15 cellular contexts compared by ENCODE assay signal in genomic region chr12:76666272-76666845, GRCh38.
DNase-seq lines count a peak whose midpoint lies in the region; ATAC-seq and TF ChIP-seq lines count a peak whose summit lies in the region.
"Had no signal": no experiment of that assay in that cellular context is flagged by ENCODE, and none has a peak within 500 bp of the region (broad histone marks: within the 10 kb centered on the region; RNA-seq: fewer than 3 reads in every experiment).

No MANE protein-coding gene starts in this region.

- H3F3A ChIP-seq in neural progenitor cell (ENCODE audit: low read depth) (no peaks in the 10 kb centered on the region), smooth muscle cell (ENCODE audit: low read depth) (no peaks in the 10 kb centered on the region)

- no peaks in the 10 kb centered on the region for H3K9me3 Mint-ChIP-seq in H9
- H3K9me3 Mint-ChIP-seq in brain: peaks cover 0 to 3% (median 0%) of the 10 kb centered on the region in 5 experiments
- H3K9me3 Mint-ChIP-seq in neural progenitor cell: no peaks in the 10 kb centered on the region
- H3K9me3 Mint-ChIP-seq: activated B cell treated with CpG ODN at 0.5 μM for 24 hours had no signal

- H3K36me3 ChIP-seq in neural progenitor cell: no peaks in the 10 kb centered on the region
- no peaks in the 10 kb centered on the region for H3K36me3 ChIP-seq in smooth muscle cell (ENCODE audit: low read depth)
- H3K36me3 ChIP-seq: BLaER1 treated with 17β-estradiol and CSF1 and Interleukin-3, amounts not matched to agents 10 nM and 100 nM; tibial nerve had no signal

- H3K4ac ChIP-seq in H9 (ENCODE audit: low read depth, low read length): no peak overlapping the region

- no peaks in the 10 kb centered on the region for H3K27me3 ChIP-seq in H9 (ENCODE audit: insufficient read depth, low read length)
- H3K27me3 ChIP-seq in neural progenitor cell: no peaks in the 10 kb centered on the region
- no peaks in the 10 kb centered on the region for H3K27me3 ChIP-seq in smooth muscle cell (ENCODE audit: low read depth)
- H3K27me3 ChIP-seq: BLaER1 treated with 17β-estradiol and CSF1 and Interleukin-3, amounts not matched to agents 10 nM and 100 nM; tibial nerve had no signal

- no peak overlapping the region for H3K14ac ChIP-seq in H9 (ENCODE audit: insufficient read depth, low read length)

- no peak overlapping the region for H3K18ac ChIP-seq in H9 (ENCODE audit: insufficient read length, low read depth, low read length)

- H2BK12ac ChIP-seq in H9 (ENCODE audit: insufficient read length, low read depth, low read length): no peak overlapping the region

- no peaks in the 10 kb centered on the region for H3K79me2 ChIP-seq in H9 (ENCODE audit: insufficient read depth, low read length)
- H3K79me2 ChIP-seq in neural progenitor cell (ENCODE audit: low read depth): no peaks in the 10 kb centered on the region
- H3K79me2 ChIP-seq in smooth muscle cell (ENCODE audit: low read depth): no peaks in the 10 kb centered on the region

- H3K56ac ChIP-seq in H9 (ENCODE audit: insufficient read length, low read depth, low read length): no peak overlapping the region

- no peak overlapping the region for H2BK15ac ChIP-seq in H9 (ENCODE audit: low read depth, low read length)

- peaks cover 1% of the 10 kb centered on the region; the same call in 1 of the 2 replicates for H3K27me3 Mint-ChIP-seq in H9 (ENCODE audit: low read depth)
- H3K27me3 Mint-ChIP-seq in brain: peaks cover 17% of the 10 kb centered on the region
- H3K27me3 Mint-ChIP-seq in neural progenitor cell (ENCODE audit: insufficient read depth, low read depth): peaks cover 2% of the 10 kb centered on the region
- H3K27me3 Mint-ChIP-seq: activated B cell treated with CpG ODN at 0.5 μM for 24 hours had no signal

- H3K4me2 ChIP-seq in H9 (ENCODE audit: insufficient read depth, insufficient read length, low read length) (peak overlapping the region; percentile 56), neural progenitor cell (peak overlapping the region; percentile 37), smooth muscle cell (no peak overlapping the region)
- H3K4me2 ChIP-seq: BLaER1 treated with 17β-estradiol and CSF1 and Interleukin-3, amounts not matched to agents 10 nM and 100 nM had no signal

- H3K4me3 ChIP-seq in neural progenitor cell (no peak overlapping the region), smooth muscle cell (no peak overlapping the region)
- H3K4me3 ChIP-seq: BLaER1 treated with 17β-estradiol and CSF1 and Interleukin-3, amounts not matched to agents 10 nM and 100 nM; tibial nerve had no signal

- H2BK20ac ChIP-seq in H9 (ENCODE audit: low read depth, low read length, poor library complexity, severe bottlenecking): no peak overlapping the region

- no peak overlapping the region for H2BK120ac ChIP-seq in H9 (ENCODE audit: low read depth, low read length, poor library complexity, severe bottlenecking)

- WGBS in H9 (ENCODE audit: extremely low coverage, insufficient read length, low lambda C conversion rate): no CpG with 5 or more reads among the region's 6 CpGs
- 30% methylated on average over 6 of the region's 6 CpGs for WGBS in smooth muscle cell (ENCODE audit: low lambda C conversion rate)

- no peak overlapping the region for H3K23ac ChIP-seq in H9 (ENCODE audit: insufficient read length, low read depth, low read length)

- peaks cover 13% of the 10 kb centered on the region; the same call in 1 of the 2 replicates for H3K4me1 ChIP-seq in H9 (ENCODE audit: insufficient read depth, low read length)
- H3K4me1 ChIP-seq in neural progenitor cell: peaks cover 11% of the 10 kb centered on the region
- peaks cover 5% of the 10 kb centered on the region for H3K4me1 ChIP-seq in smooth muscle cell (ENCODE audit: low read depth)
- H3K4me1 ChIP-seq: tibial nerve had no signal

- H3K36me3 Mint-ChIP-seq in H9 (ENCODE audit: insufficient read depth in 1 of 3, low read depth in 3 of 3) (no peaks in the 10 kb centered on the region; a peak in 1 of 7 replicates), brain (no peaks in the 10 kb centered on the region), neural progenitor cell (no peaks in the 10 kb centered on the region)
- H3K36me3 Mint-ChIP-seq: IgD-negative memory B cell had no signal

- H2BK5ac ChIP-seq in H9 (ENCODE audit: insufficient read length, low read length): no peak overlapping the region

- ATAC-seq in HG02610 (IDR thresholded peaks at IDR 0.05; ENCODE audit: unreplicated experiment): no peak
- ATAC-seq in HG02938 (IDR thresholded peaks at IDR 0.05; ENCODE audit: unreplicated experiment): no peak

- H3K27ac ChIP-seq in H9 (ENCODE audit: insufficient read length, low read depth, low read length): no peak overlapping the region
- no peak overlapping the region for H3K27ac ChIP-seq in neural progenitor cell
- no peak overlapping the region for H3K27ac ChIP-seq in smooth muscle cell (ENCODE audit: low read depth)
- H3K27ac ChIP-seq: BLaER1 treated with 17β-estradiol and CSF1 and Interleukin-3, amounts not matched to agents 10 nM and 100 nM; tibial nerve had no signal

- no peak overlapping the region for H4K91ac ChIP-seq in H9 (ENCODE audit: insufficient read length, low read depth, low read length)

- H3K9me3 ChIP-seq in H9 (ENCODE audit: control insufficient read depth, low read depth, low read length) (no peaks in the 10 kb centered on the region), neural progenitor cell (ENCODE audit: low read depth) (no peaks in the 10 kb centered on the region), smooth muscle cell (replicated peaks; ENCODE audit: low read depth) (no peaks in the 10 kb centered on the region)
- H3K9me3 ChIP-seq: tibial nerve had no signal

- TF ChIP-seq CTCF in H9 (conservative IDR thresholded peaks at IDR 0.05): no peak
- no peak for TF ChIP-seq CTCF in brain (conservative IDR thresholded peaks at IDR 0.05)
- no peak for TF ChIP-seq CTCF in neural progenitor cell (IDR thresholded peaks at IDR 0.05)
- TF ChIP-seq CTCF in smooth muscle cell (IDR thresholded peaks at IDR 0.05; ENCODE audit: borderline replicate concordance, insufficient read depth, poor library complexity, severe bottlenecking): no peak

- no peak overlapping the region; a peak in 1 of 7 replicates for H3K27ac Mint-ChIP-seq in H9
- H3K27ac Mint-ChIP-seq in brain: peak overlapping the region in 4 of 5 experiments; percentile 17 to 65 (median 46)
- no peak overlapping the region for H3K27ac Mint-ChIP-seq in neural progenitor cell
- H3K27ac Mint-ChIP-seq: activated B cell treated with CpG ODN at 0.5 μM for 24 hours, IgD-negative memory B cell, mesothelial cell of epicardium had no signal

- H3K79me1 ChIP-seq in H9 (ENCODE audit: insufficient read depth, low read depth, low read length, poor library complexity, severe bottlenecking): no peaks in the 10 kb centered on the region

- peaks cover 27 to 29% of the 10 kb centered on the region in 2 experiments for H3K4me1 Mint-ChIP-seq in H9
- peaks cover 19% of the 10 kb centered on the region for H3K4me1 Mint-ChIP-seq in brain
- H3K4me1 Mint-ChIP-seq in neural progenitor cell: peaks cover 3% of the 10 kb centered on the region

- no peak overlapping the region for H2AFZ ChIP-seq in H9 (ENCODE audit: low read length)
- no peak overlapping the region for H2AFZ ChIP-seq in neural progenitor cell (replicated peaks)
- H2AFZ ChIP-seq in smooth muscle cell (ENCODE audit: low read depth): no peak overlapping the region

- no peak overlapping the region for H3T11ph ChIP-seq in H9 (ENCODE audit: low read length)

- no peak overlapping the region for H4K5ac ChIP-seq in H9 (ENCODE audit: insufficient read length, low read depth, low read length)

- no peaks in the 10 kb centered on the region for H3K23me2 ChIP-seq in H9 (ENCODE audit: insufficient read length, low read depth, low read length, poor library complexity, severe bottlenecking)

- H3K4me3 Mint-ChIP-seq in H9: peak overlapping the region in 1 of 2 experiments; percentile 58; a peak in 2 of 5 replicates
- H3K4me3 Mint-ChIP-seq in brain: peak overlapping the region in 4 of 5 experiments; percentile 34 to 72 (median 58)
- H3K4me3 Mint-ChIP-seq in neural progenitor cell: no peak overlapping the region
- H3K4me3 Mint-ChIP-seq: activated B cell treated with CpG ODN at 0.5 μM for 24 hours, mesothelial cell of epicardium had no signal

- DNase-seq in H9 (no peak), NCI-H187 treated with DMSO at 0.1 percent for 48 hours (lab: John Stamatoyannopoulos, UW) (peak; percentile 30), neural progenitor cell (ENCODE audit: low spot score) (no peak), smooth muscle cell (lab: John Stamatoyannopoulos, UW; ENCODE audit: unreplicated experiment) (no peak), NOMO-1 (lab: John Stamatoyannopoulos, UW; ENCODE audit: unreplicated experiment in 2 of 2) (no peak)
- DNase-seq: activated B cell treated with CpG ODN at 0.5 μM for 24 hours, kidney, SHP77 had no signal

- no peak overlapping the region for H4K8ac ChIP-seq in H9 (replicated peaks; ENCODE audit: insufficient read length, low read depth, low read length)

- H2AK5ac ChIP-seq in H9 (ENCODE audit: insufficient read length, low read length): no peak overlapping the region

- H3K9ac ChIP-seq in H9 (ENCODE audit: extremely low read depth, insufficient read length, low read length) (no peak overlapping the region), neural progenitor cell (no peak overlapping the region), smooth muscle cell (ENCODE audit: low read depth) (no peak overlapping the region)
- H3K9ac ChIP-seq: BLaER1 treated with 17β-estradiol and CSF1 and Interleukin-3, amounts not matched to agents 10 nM and 100 nM had no signal

- H4K20me1 ChIP-seq in H9 (ENCODE audit: control insufficient read depth, insufficient read depth, insufficient read length) (no peaks in the 10 kb centered on the region), neural progenitor cell (ENCODE audit: low read depth) (no peaks in the 10 kb centered on the region), smooth muscle cell (ENCODE audit: low read depth) (no peaks in the 10 kb centered on the region)
- H4K20me1 ChIP-seq: BLaER1 treated with 17β-estradiol and CSF1 and Interleukin-3, amounts not matched to agents 10 nM and 100 nM had no signal

Comparison
In these comparisons a context has a peak if more than half of its experiments do, and no peak if none do; other contexts are left out.
1. H3K27ac Mint-ChIP-seq: peak in brain (4 of 5); none in H9 (0 of 3) and neural progenitor cell (single experiment).